In genomic region chr1:101996830-101997485, GRCh38 we compare ENCODE assay signal across 10 cellular contexts. TPM values are rescaled to one million over a fixed set of nuclear protein-coding genes. Genes with fewer than 3 reads are reported as not detected.
DNase-seq lines count a peak whose midpoint lies in the region; ATAC-seq and TF ChIP-seq lines count a peak whose summit lies in the region.
"Had no signal": no experiment of that assay in that cellular context is flagged by ENCODE, and none has a peak within 500 bp of the region (broad histone marks: within the 10 kb centered on the region; RNA-seq: fewer than 3 reads in every experiment).

Gene OLFM3 (minus strand): TSS chr1:101996926.

- DNase-seq in MCF 10A (ENCODE audit: unreplicated experiment): peak; percentile 9
- DNase-seq in breast epithelium (ENCODE audit: low spot score in 2 of 2): no peak
- peak; percentile 24 for DNase-seq in RWPE1 (ENCODE audit: low spot score)
- peak; percentile 82 for DNase-seq in hepatocyte (ENCODE audit: low spot score)
- DNase-seq in upper lobe of right lung: no peak
- no peak for DNase-seq in CD4-positive, alpha-beta T cell
- DNase-seq in NOMO-1 treated with DMSO at 0.1 percent for 48 hours (lab: John Stamatoyannopoulos, UW; ENCODE audit: unreplicated experiment): no peak
- DNase-seq in NCI-H226: no peak

- no peaks in the 10 kb centered on the region for H3K36me3 Mint-ChIP-seq in MCF 10A (ENCODE audit: insufficient read depth, unreplicated experiment)
- H3K36me3 Mint-ChIP-seq in CD4-positive, alpha-beta T cell (ENCODE audit: low read depth): no peaks in the 10 kb centered on the region

- H3K27ac ChIP-seq in breast epithelium: no peak within 1 kb of the TSS
- H3K27ac ChIP-seq in RWPE1: no peak within 1 kb of the TSS
- no peak within 1 kb of the TSS for H3K27ac ChIP-seq in hepatocyte
- no peak within 1 kb of the TSS for H3K27ac ChIP-seq in upper lobe of right lung
- no peak within 1 kb of the TSS for H3K27ac ChIP-seq in CD4-positive, alpha-beta T cell (ENCODE audit: low read depth, low read length)
- H3K27ac ChIP-seq: BLaER1 treated with 17β-estradiol and CSF1 and Interleukin-3, amounts not matched to agents 10 nM and 100 nM; epithelial cell of prostate had no signal

- no peak within 1 kb of the TSS for H2AFZ ChIP-seq in hepatocyte

- H3K4me3 Mint-ChIP-seq in MCF 10A (ENCODE audit: unreplicated experiment): no peak within 1 kb of the TSS
- no peak within 1 kb of the TSS for H3K4me3 Mint-ChIP-seq in CD4-positive, alpha-beta T cell

- no peaks in the 10 kb centered on the region for H3K4me1 Mint-ChIP-seq in MCF 10A (ENCODE audit: insufficient read depth, unreplicated experiment)
- no peaks in the 10 kb centered on the region for H3K4me1 Mint-ChIP-seq in CD4-positive, alpha-beta T cell (ENCODE audit: low read depth)

- TF ChIP-seq CTCF in MCF 10A (IDR thresholded peaks at IDR 0.05; ENCODE audit: unreplicated experiment): no peak
- no peak for TF ChIP-seq CTCF in breast epithelium (IDR thresholded peaks at IDR 0.05)
- no peak for TF ChIP-seq CTCF in RWPE1 (conservative IDR thresholded peaks at IDR 0.05; ENCODE audit: low read depth)
- TF ChIP-seq CTCF in hepatocyte (IDR thresholded peaks at IDR 0.05; ENCODE audit: poor library complexity): no peak
- no peak for TF ChIP-seq CTCF in upper lobe of right lung (IDR thresholded peaks at IDR 0.05)
- no peak for TF ChIP-seq CTCF in CD4-positive, alpha-beta T cell (IDR thresholded peaks at IDR 0.05)

- H3K4me2 ChIP-seq in hepatocyte: peak within 1 kb of the TSS; percentile 77

- H3K4me1 ChIP-seq in breast epithelium: no peaks in the 10 kb centered on the region
- no peaks in the 10 kb centered on the region for H3K4me1 ChIP-seq in hepatocyte (ENCODE audit: insufficient read depth)
- no peaks in the 10 kb centered on the region for H3K4me1 ChIP-seq in upper lobe of right lung

- H3K9me3 ChIP-seq in breast epithelium (no peaks in the 10 kb centered on the region), hepatocyte (ENCODE audit: low read depth) (no peaks in the 10 kb centered on the region), upper lobe of right lung (no peaks in the 10 kb centered on the region)
- H3K9me3 ChIP-seq in CD4-positive, alpha-beta T cell (ENCODE audit: control insufficient read depth, low read length): no peaks in the 10 kb centered on the region

- intact Hi-C loops in MCF 10A (cut with micrococcal nuclease) (no loop called here), breast epithelium (cut with DNase I; ENCODE audit: low total_unique reads) (no loop called here), upper lobe of right lung (cut with DNase I) (no loop called here)
- intact Hi-C loops in CD4-positive, alpha-beta T cell (cut with DNase I, micrococcal nuclease): no loop called here

- no peak for TF ChIP-seq POLR2A in breast epithelium (IDR thresholded peaks at IDR 0.05)

- H3K4me3 ChIP-seq in breast epithelium (no peak within 1 kb of the TSS), hepatocyte (peak within 1 kb of the TSS; percentile 18), upper lobe of right lung (no peak within 1 kb of the TSS)
- H3K4me3 ChIP-seq: BLaER1 treated with 17β-estradiol and CSF1 and Interleukin-3, amounts not matched to agents 10 nM and 100 nM had no signal

- peaks cover 60% of the 10 kb centered on the region for H3K27me3 Mint-ChIP-seq in MCF 10A (ENCODE audit: insufficient read depth, unreplicated experiment)
- H3K27me3 Mint-ChIP-seq in CD4-positive, alpha-beta T cell: peaks cover 26% of the 10 kb centered on the region

- H3K9me3 Mint-ChIP-seq in MCF 10A (ENCODE audit: unreplicated experiment): no peaks in the 10 kb centered on the region
- no peaks in the 10 kb centered on the region for H3K9me3 Mint-ChIP-seq in CD4-positive, alpha-beta T cell

- H3K79me2 ChIP-seq in hepatocyte: no peaks in the 10 kb centered on the region

- BruUV-seq in MCF 10A (replicated peaks; lab: Mats Ljungman, UMichigan): no TSS peak

- CTCF ChIA-PET in MCF 10A (lab: Yijun Ruan, JAX): no interaction called here
- CTCF ChIA-PET in RWPE1 (lab: Yijun Ruan, JAX): no interaction called here
- CTCF ChIA-PET in CD4-positive, alpha-beta T cell (lab: Charles Lee): no interaction called here

- no peaks in the 10 kb centered on the region for H3K9me2 ChIP-seq in hepatocyte (replicated peaks; ENCODE audit: insufficient read depth)

- 2% methylated on average over 24 of the region's 24 CpGs for WGBS in hepatocyte (ENCODE audit: low lambda C conversion rate, missing lambda C conversion rate)

- no peaks in the 10 kb centered on the region for H4K20me1 ChIP-seq in hepatocyte (ENCODE audit: insufficient read depth, poor library complexity, severe bottlenecking)
- H4K20me1 ChIP-seq: BLaER1 treated with 17β-estradiol and CSF1 and Interleukin-3, amounts not matched to agents 10 nM and 100 nM had no signal

- H3K27ac Mint-ChIP-seq in MCF 10A (ENCODE audit: low read depth, unreplicated experiment): no peak within 1 kb of the TSS
- no peak within 1 kb of the TSS for H3K27ac Mint-ChIP-seq in CD4-positive, alpha-beta T cell

- H3K27me3 ChIP-seq in breast epithelium (peaks cover 0 to 26% of the 10 kb centered on the region in 2 donors), hepatocyte (peaks cover 15% of the 10 kb centered on the region), upper lobe of right lung (peaks cover 4% of the 10 kb centered on the region)
- H3K27me3 ChIP-seq in CD4-positive, alpha-beta T cell (ENCODE audit: control insufficient read depth, insufficient read depth, low read length): peaks cover 4% of the 10 kb centered on the region

- H3K36me3 ChIP-seq in breast epithelium (no peaks in the 10 kb centered on the region), hepatocyte (replicated peaks; ENCODE audit: insufficient read depth, low read depth) (no peaks in the 10 kb centered on the region), upper lobe of right lung (no peaks in the 10 kb centered on the region)
- H3K36me3 ChIP-seq: BLaER1 treated with 17β-estradiol and CSF1 and Interleukin-3, amounts not matched to agents 10 nM and 100 nM had no signal

- POLR2A ChIA-PET in MCF 10A (lab: Yijun Ruan, JAX): no interaction called here
- POLR2A ChIA-PET in RWPE1 (lab: Yijun Ruan, JAX; ENCODE audit: low non-redundant PET): no interaction called here
- POLR2A ChIA-PET in CD4-positive, alpha-beta T cell (lab: Charles Lee): no interaction called here

- peak; percentile 82 for ATAC-seq in upper lobe of right lung
- no peak for ATAC-seq in CD4-positive, alpha-beta T cell (ENCODE audit: poor library complexity)

RNA-seq across cellular contexts. Expression of gene OLFM3, which starts in this region (rescaled TPM):
- total RNA-seq in MCF 10A (2022) (not detected in 2 replicates), breast epithelium (not detected), hepatocyte (6.2 TPM in 2 replicates), upper lobe of right lung (not detected)
- polyA plus RNA-seq in hepatocyte: 1.5 and 2.7 TPM in 2 replicates
- total RNA-seq in CD4-positive, alpha-beta T cell: not detected

Comparison
In these comparisons a context has a peak if more than half of its experiments do, and no peak if none do; other contexts are left out.
1. Peak in DNase-seq in MCF 10A; RNA of the gene not detected or under 1 TPM.
2. Peak in ATAC-seq in upper lobe of right lung; RNA of the gene not detected or under 1 TPM.
3. DNase-seq: peak in RWPE1 (single experiment) and hepatocyte (single experiment); none in breast epithelium (0 of 2), upper lobe of right lung (single experiment), CD4-positive, alpha-beta T cell (0 of 10), NOMO-1 treated with DMSO at 0.1 percent for 48 hours (single experiment) and NCI-H226 (single experiment).